ENCODE assay signal across 12 cellular contexts in the genomic region with DNA sequence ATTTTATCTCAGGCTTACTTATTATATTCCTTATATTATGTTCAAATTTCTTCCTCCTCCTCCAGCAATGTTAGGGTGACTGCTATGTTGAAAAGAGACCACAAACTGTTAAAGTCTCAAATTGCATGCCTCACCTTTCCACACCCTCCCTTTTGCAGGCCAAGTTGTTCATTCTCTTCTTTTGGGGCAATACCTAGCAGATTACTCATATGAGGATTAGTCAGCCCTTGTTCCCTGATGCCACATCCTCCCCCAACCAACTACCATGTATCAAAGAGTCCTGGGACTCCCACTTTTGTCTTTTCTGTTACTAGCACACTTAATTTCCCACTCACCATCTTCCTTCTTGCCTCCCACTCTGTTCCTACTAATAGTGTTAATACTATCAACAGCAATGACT.
DNase-seq lines count a peak whose midpoint lies in the region; ATAC-seq and TF ChIP-seq lines count a peak whose summit lies in the region.
"Had no signal": no experiment of that assay in that cellular context is flagged by ENCODE, and none has a peak within 500 bp of the region (broad histone marks: within the 10 kb centered on the region; RNA-seq: fewer than 3 reads in every experiment).

No MANE protein-coding gene starts in this region.

- no peak overlapping the region for H3K4me3 ChIP-seq in coronary artery
- H3K4me3 ChIP-seq: vagina had no signal

- H3K27me3 Mint-ChIP-seq in T-helper 2 cell treated with Interferon-gamma antibody and Interleukin-4, amounts not matched to agents 5 μg/mL and 100 μg/mL, for 36 hours (ENCODE audit: low read depth) = no peaks in the 10 kb centered on the region

- H3K4me3 Mint-ChIP-seq in T-helper 2 cell treated with Interferon-gamma antibody and Interleukin-4, amounts not matched to agents 5 μg/mL and 100 μg/mL, for 36 hours = no peak overlapping the region

- TF ChIP-seq CTCF in coronary artery (IDR thresholded peaks at IDR 0.05) = no peak

- ATAC-seq in GM18498 (IDR thresholded peaks at IDR 0.05; ENCODE audit: unreplicated experiment) (peak; percentile 37), HG02973 (IDR thresholded peaks at IDR 0.05; ENCODE audit: unreplicated experiment) (peak; percentile 45), HG03045 (IDR thresholded peaks at IDR 0.05; ENCODE audit: unreplicated experiment) (no peak), HG03469 (IDR thresholded peaks at IDR 0.05; ENCODE audit: unreplicated experiment) (no peak)

- no peak overlapping the region for H3K27ac ChIP-seq in coronary artery
- H3K27ac ChIP-seq: vagina had no signal

- H3K9me3 Mint-ChIP-seq in T-helper 2 cell treated with Interferon-gamma antibody and Interleukin-4, amounts not matched to agents 5 μg/mL and 100 μg/mL, for 36 hours = no peaks in the 10 kb centered on the region

- DNase-seq in T-helper 2 cell treated with Interferon-gamma antibody and Interleukin-4, amounts not matched to agents 5 μg/mL and 100 μg/mL, for 36 hours (ENCODE audit: low spot score) = peak; percentile 22
- peak; percentile 90 for DNase-seq in kidney glomerular epithelial cell (lab: John Stamatoyannopoulos, UW)
- DNase-seq in coronary artery (ENCODE audit: low spot score) = no peak
- DNase-seq in stimulated activated CD4-positive, alpha-beta T cell treated with anti-CD3 and anti-CD28 coated beads, Interleukin-2, amount 100 ng/mL, for 48 hours = no peak
- DNase-seq: anterior cingulate cortex, glutamatergic neuron, NCI-H69 had no signal

- H3K4me1 Mint-ChIP-seq in T-helper 2 cell treated with Interferon-gamma antibody and Interleukin-4, amounts not matched to agents 5 μg/mL and 100 μg/mL, for 36 hours (ENCODE audit: low read depth) = peaks cover 9% of the 10 kb centered on the region

- no peaks in the 10 kb centered on the region for H3K36me3 Mint-ChIP-seq in T-helper 2 cell treated with Interferon-gamma antibody and Interleukin-4, amounts not matched to agents 5 μg/mL and 100 μg/mL, for 36 hours (ENCODE audit: low read depth)

- no peak overlapping the region for H3K27ac Mint-ChIP-seq in T-helper 2 cell treated with Interferon-gamma antibody and Interleukin-4, amounts not matched to agents 5 μg/mL and 100 μg/mL, for 36 hours

Comparison
In these comparisons a context has a peak if more than half of its experiments do, and no peak if none do; other contexts are left out.
1. ATAC-seq: peak in GM18498 (single experiment) and HG02973 (single experiment); none in HG03045 (single experiment) and HG03469 (single experiment).
2. DNase-seq: peak in T-helper 2 cell treated with Interferon-gamma antibody and Interleukin-4, amounts not matched to agents 5 μg/mL and 100 μg/mL, for 36 hours (single experiment) and kidney glomerular epithelial cell (single experiment); none in coronary artery (single experiment) and stimulated activated CD4-positive, alpha-beta T cell treated with anti-CD3 and anti-CD28 coated beads, Interleukin-2, amount 100 ng/mL, for 48 hours (0 of 2).